Comparison of ENCODE assay signal across 23 cellular contexts in genomic region chr10:117412469-117413005, GRCh38. TPM values are rescaled to one million over a fixed set of nuclear protein-coding genes. Genes with fewer than 3 reads are reported as not detected.
DNase-seq lines count a peak whose midpoint lies in the region; ATAC-seq, FAIRE-seq and TF ChIP-seq lines count a peak whose summit lies in the region.
"Had no signal": no experiment of that assay in that cellular context is flagged by ENCODE, and none has a peak within 500 bp of the region (broad histone marks: within the 10 kb centered on the region; RNA-seq: fewer than 3 reads in every experiment).

No MANE protein-coding gene starts in this region.

- H3K9me3 ChIP-seq in Loucy (ENCODE audit: insufficient read depth, low read depth, low read length) (no peaks in the 10 kb centered on the region), K562 (replicated peaks; ENCODE audit: control insufficient read depth, insufficient read depth, low read depth, low read length) (no peaks in the 10 kb centered on the region), neuronal stem cell (replicated peaks in 1 of 2; ENCODE audit: control insufficient read depth in 2 of 2, insufficient read depth in 1 of 2, low read depth in 1 of 2, low read length in 2 of 2) (no peaks in the 10 kb centered on the region), mucosa of descending colon (no peaks in the 10 kb centered on the region)
- H3K9me3 ChIP-seq: BE2C, SJSA1 had no signal

- H3K18ac ChIP-seq in neuronal stem cell (ENCODE audit: low read length): peak overlapping the region; percentile 33

- no TSS peak for BruUV-seq in K562 (replicated peaks; lab: Mats Ljungman, UMichigan)

- TF ChIP-seq CTCF in Loucy (conservative IDR thresholded peaks at IDR 0.05; ENCODE audit: low read length) (no peak), K562 (IDR thresholded peaks at IDR 0.05 in 2 of 3, conservative IDR thresholded peaks at IDR 0.05 in 1 of 3; ENCODE audit: insufficient read depth in 2 of 3, low read depth in 1 of 3, low read length in 3 of 3) (no peak), mucosa of descending colon (IDR thresholded peaks at IDR 0.05) (no peak)

- H3K4me2 ChIP-seq in Loucy (ENCODE audit: low read depth, low read length, poor library complexity, severe bottlenecking) (peak overlapping the region; percentile 89), K562 (ENCODE audit: insufficient read depth, low read length) (peak overlapping the region; percentile 70), neuronal stem cell (ENCODE audit: insufficient read depth, low read length, poor library complexity, severe bottlenecking) (no peak overlapping the region)

- TF ChIP-seq POLR2A in K562 (conservative IDR thresholded peaks at IDR 0.05): no peak

- H2AFZ ChIP-seq in Loucy (ENCODE audit: low read length): no peak overlapping the region
- peak overlapping the region; percentile 82; the same call in 1 of the 2 replicates for H2AFZ ChIP-seq in K562 (ENCODE audit: low read depth, low read length)
- no peak overlapping the region for H2AFZ ChIP-seq in neuronal stem cell (ENCODE audit: low read length)
- H2AFZ ChIP-seq: PC-9 had no signal

- H3K23ac ChIP-seq in neuronal stem cell (ENCODE audit: low read depth, low read length, poor library complexity): no peak overlapping the region

- no peak for TF ChIP-seq EP300 in K562 (IDR thresholded peaks at IDR 0.05; ENCODE audit: low read length)

- DNase-seq in NCI-H1436 (lab: John Stamatoyannopoulos, UW) (peak; percentile 3), NCI-H1436 treated with DMSO at 0.1 percent for 48 hours (lab: John Stamatoyannopoulos, UW) (no peak), K562 (ENCODE audit: extremely low read depth in 1 of 4, low spot score in 3 of 4) (no peak), neuronal stem cell (ENCODE audit: low spot score) (no peak), HEK293T (ENCODE audit: extremely low spot score) (no peak), amygdala (lab: John Stamatoyannopoulos, UW) (no peak), mucosa of descending colon (no peak)
- DNase-seq: ACHN, H7, Kasumi-1, MV-4-11, NCI-H187, NCI-H2081 treated with DMSO at 0.1 percent for 48 hours, NCI-H2171 treated with DMSO at 0.1 percent for 48 hours, NCI-H345, NCI-H510A treated with DMSO at 0.1 percent for 48 hours, NCI-H774, PC-9, Right ventricle myocardium superior had no signal

- H3K9me2 ChIP-seq in Loucy (replicated peaks; ENCODE audit: low read depth, low read length): no peaks in the 10 kb centered on the region

- H3K27me3 ChIP-seq in Loucy (ENCODE audit: insufficient read depth, low read length, poor library complexity, severe bottlenecking) (no peaks in the 10 kb centered on the region), K562 (ENCODE audit: control insufficient read depth in 2 of 2, insufficient read depth in 2 of 2, low read length in 2 of 2) (no peaks in the 10 kb centered on the region), neuronal stem cell (ENCODE audit: control insufficient read depth in 3 of 3, insufficient read depth in 3 of 3, low read depth in 1 of 3, low read length in 3 of 3) (peaks cover 0 to 17% (median 0%) of the 10 kb centered on the region in 3 experiments)
- H3K27me3 ChIP-seq: BE2C, SJSA1 had no signal

- H4K91ac ChIP-seq in neuronal stem cell (ENCODE audit: low read depth, low read length, poor library complexity): no peak overlapping the region

- H3K4me3 ChIP-seq in Loucy (ENCODE audit: low read length, poor library complexity, severe bottlenecking): peak overlapping the region; percentile 68
- no peak overlapping the region for H3K4me3 ChIP-seq in K562
- no peak overlapping the region for H3K4me3 ChIP-seq in neuronal stem cell (ENCODE audit: low read length in 2 of 2)
- no peak overlapping the region for H3K4me3 ChIP-seq in mucosa of descending colon
- H3K4me3 ChIP-seq: PC-9, SJSA1 had no signal

- 39% methylated on average over 5 of the region's 5 CpGs for WGBS in K562 (ENCODE audit: insufficient coverage, low coverage, missing lambda C conversion rate)
- no CpG with 5 or more reads among the region's 5 CpGs for WGBS in neuronal stem cell (ENCODE audit: extremely low coverage in 2 of 2, insufficient read length in 2 of 2, insufficient replicate concordance in 1 of 2), 2 donors

- in situ Hi-C loops in K562 (cut with MboI): no loop called here

- H3K4ac ChIP-seq in neuronal stem cell (ENCODE audit: low read length): no peak overlapping the region

- intact Hi-C loops in K562 (cut with micrococcal nuclease): no loop called here
- intact Hi-C loops in mucosa of descending colon (cut with DNase I, micrococcal nuclease): no loop called here

- H3K14ac ChIP-seq in neuronal stem cell (ENCODE audit: low read length): no peak overlapping the region

- H2BK12ac ChIP-seq in neuronal stem cell (ENCODE audit: low read length): no peak overlapping the region

- POLR2A ChIA-PET in K562 (lab: Yijun Ruan, JAX) (no interaction called here), HEK293T (lab: Yijun Ruan, JAX) (interaction anchor here (0.9 kb wide), 1 partner anchor 11 kb away, joined by 3 read pairs; no protein-coding TSS in a partner anchor)

- H3F3A ChIP-seq in Loucy (ENCODE audit: low read depth): peaks cover 33% of the 10 kb centered on the region

- FAIRE-seq in K562 (lab: Jason Lieb, UNC): no peak

- no peak overlapping the region for H2BK15ac ChIP-seq in neuronal stem cell (ENCODE audit: low read length)

- no peaks in the 10 kb centered on the region for H3K79me1 ChIP-seq in neuronal stem cell (ENCODE audit: low read depth, low read length)

- H3K9ac ChIP-seq in Loucy (ENCODE audit: low read depth, low read length, poor library complexity, severe bottlenecking): peak overlapping the region; percentile 92
- no peak overlapping the region; a peak in 1 of 4 replicates for H3K9ac ChIP-seq in K562 (ENCODE audit: insufficient read depth in 1 of 2, low read depth in 2 of 2, low read length in 2 of 2)
- no peak overlapping the region for H3K9ac ChIP-seq in neuronal stem cell (ENCODE audit: low read depth, low read length, poor library complexity)

- H3K9me1 ChIP-seq in K562 (ENCODE audit: control insufficient read depth, insufficient read depth, low read length): no peaks in the 10 kb centered on the region

- H3K27ac ChIP-seq in K562 (ENCODE audit: extremely low read depth, low read depth, low read length) (peak overlapping the region; percentile 89), neuronal stem cell (replicated peaks; ENCODE audit: low read length) (no peak overlapping the region)
- H3K27ac ChIP-seq: 22Rv1, PC-9, SJSA1 had no signal

- no peak overlapping the region for H4K8ac ChIP-seq in neuronal stem cell (ENCODE audit: low read depth, low read length)

- no peak overlapping the region for H2AK5ac ChIP-seq in neuronal stem cell (ENCODE audit: low read depth, low read length)

- H2BK5ac ChIP-seq in neuronal stem cell (ENCODE audit: low read length): no peak overlapping the region

- H3K4me1 ChIP-seq in Loucy (ENCODE audit: insufficient read depth, low read length, poor library complexity, severe bottlenecking) (peaks cover 95% of the 10 kb centered on the region), K562 (replicated peaks in 1 of 2; ENCODE audit: control insufficient read depth in 2 of 2, insufficient read depth in 2 of 2, low read length in 2 of 2) (peaks cover 32 to 67% of the 10 kb centered on the region in 2 experiments), neuronal stem cell (ENCODE audit: control insufficient read depth in 2 of 2, insufficient read depth in 1 of 2, low read depth in 1 of 2, low read length in 2 of 2) (peaks cover 0 to 3% of the 10 kb centered on the region in 2 donors), mucosa of descending colon (ENCODE audit: low read depth) (no peaks in the 10 kb centered on the region)
- H3K4me1 ChIP-seq: SJSA1 had no signal

- no peak for ATAC-seq in K562
- no peak for ATAC-seq in mucosa of descending colon

- H4K20me1 ChIP-seq in Loucy (ENCODE audit: insufficient read depth, low read length, poor library complexity, severe bottlenecking): no peaks in the 10 kb centered on the region
- no peaks in the 10 kb centered on the region for H4K20me1 ChIP-seq in K562 (replicated peaks; ENCODE audit: control insufficient read depth, insufficient read depth, low read length)

- CTCF ChIA-PET in K562 (lab: Yijun Ruan, JAX; ENCODE audit: low intra/inter-chr PET ratio): no interaction called here
- CTCF ChIA-PET in HEK293T (lab: Yijun Ruan, JAX): no interaction called here

- H2BK120ac ChIP-seq in neuronal stem cell (ENCODE audit: low read depth, low read length): no peak overlapping the region

- H3K36me3 ChIP-seq in Loucy (ENCODE audit: insufficient read depth, low read length): no peaks in the 10 kb centered on the region
- H3K36me3 ChIP-seq in K562 (ENCODE audit: control insufficient read depth, insufficient read depth, low read length): no peaks in the 10 kb centered on the region
- no peaks in the 10 kb centered on the region for H3K36me3 ChIP-seq in neuronal stem cell (replicated peaks in 1 of 2; ENCODE audit: control insufficient read depth in 2 of 2, insufficient read depth in 2 of 2, low read length in 2 of 2)
- no peaks in the 10 kb centered on the region for H3K36me3 ChIP-seq in mucosa of descending colon (ENCODE audit: low read depth)
- H3K36me3 ChIP-seq: BE2C, SJSA1 had no signal

- TF ChIP-seq RAD21 in K562 (CRISPR knock-in tag; conservative IDR thresholded peaks at IDR 0.05 in 1 of 2, IDR thresholded peaks at IDR 0.05 in 1 of 2): no peak

- H3K79me2 ChIP-seq in Loucy (ENCODE audit: insufficient read depth, low read length) (peaks cover 86% of the 10 kb centered on the region), K562 (ENCODE audit: control insufficient read depth, insufficient read depth, low read length) (0 out of 3 replicates have a peak, but pooled peaks cover 5% of the 10 kb centered on the region)

RNA-seq across cellular contexts. Expression of gene PDZD8, which starts 37.3 kb away (rescaled TPM):
- 26.6 and 71.2 TPM in 2 replicates for total RNA-seq in K562 (2011; cell fraction: chromatin; rRNA removed; ENCODE audit: low replicate concordance)
- total RNA-seq in K562 (2011; cell fraction: nucleolus; rRNA removed): 29.4 and 37.0 TPM in 2 replicates
- 56.0 and 86.6 TPM in 2 replicates for total RNA-seq in K562 (2011; cell fraction: nucleoplasm; rRNA removed)
- total RNA-seq in K562 (2014; rRNA removed): 15.5 and 18.8 TPM in 2 replicates
- total RNA-seq in K562 (2014; rRNA removed; fragmentation: Illumina TruSeq; extraction: Trizol): 53.4 and 60.6 TPM in 2 replicates
- total RNA-seq in K562 (2015; rRNA removed; fragmentation: Illumina TruSeq; extraction: Trizol): 35.0 and 36.8 TPM in 2 replicates
- 46.8 and 49.4 TPM in 2 replicates for total RNA-seq in K562 (2021)
- polyA plus RNA-seq in K562 (2011; rRNA removed): 32.3 and 41.9 TPM in 2 replicates
- 8.0 and 17.4 TPM in 2 replicates for polyA plus RNA-seq in K562 (2011; cell fraction: cytosol; rRNA removed)
- 10.7 and 14.0 TPM in 2 replicates for polyA plus RNA-seq in K562 (2011; cell fraction: nucleus; rRNA removed)
- polyA plus RNA-seq in K562 (2012): 19.7 and 19.8 TPM in 2 replicates
- 45.2 and 52.5 TPM in 2 replicates for polyA plus RNA-seq in K562 (2014; fragmentation: Illumina TruSeq; extraction: Trizol)
- polyA plus RNA-seq in K562 (2014; fragmentation: Nextera tagmentation; extraction: Ambion mirVana): 1 to 10 TPM; 5.5 to 5.9 TPM
- 16.7 and 19.8 TPM in 2 replicates for polyA plus RNA-seq in K562 (2014; rRNA removed)
- 147 and 155 TPM in 2 replicates for polyA minus RNA-seq in K562 (2011; rRNA and poly(A)+ RNA removed)
- 51.4 and 65.1 TPM in 2 replicates for polyA minus RNA-seq in K562 (2011; cell fraction: cytosol; rRNA and poly(A)+ RNA removed)
- polyA minus RNA-seq in K562 (2011; cell fraction: nucleus; rRNA and poly(A)+ RNA removed): 16.8 and 31.1 TPM in 2 replicates
- 13.0 TPM for polyA plus RNA-seq in neuronal stem cell (2013, experiment 1 of 2)
- 12.7 TPM for polyA plus RNA-seq in neuronal stem cell (2013, experiment 2 of 2)
- 10 to 100 TPM; 54.2 to 67.8 (median 57.6) TPM for total RNA-seq in mucosa of descending colon
